Comparison of ENCODE assay signal across 8 cellular contexts in the genomic region with DNA sequence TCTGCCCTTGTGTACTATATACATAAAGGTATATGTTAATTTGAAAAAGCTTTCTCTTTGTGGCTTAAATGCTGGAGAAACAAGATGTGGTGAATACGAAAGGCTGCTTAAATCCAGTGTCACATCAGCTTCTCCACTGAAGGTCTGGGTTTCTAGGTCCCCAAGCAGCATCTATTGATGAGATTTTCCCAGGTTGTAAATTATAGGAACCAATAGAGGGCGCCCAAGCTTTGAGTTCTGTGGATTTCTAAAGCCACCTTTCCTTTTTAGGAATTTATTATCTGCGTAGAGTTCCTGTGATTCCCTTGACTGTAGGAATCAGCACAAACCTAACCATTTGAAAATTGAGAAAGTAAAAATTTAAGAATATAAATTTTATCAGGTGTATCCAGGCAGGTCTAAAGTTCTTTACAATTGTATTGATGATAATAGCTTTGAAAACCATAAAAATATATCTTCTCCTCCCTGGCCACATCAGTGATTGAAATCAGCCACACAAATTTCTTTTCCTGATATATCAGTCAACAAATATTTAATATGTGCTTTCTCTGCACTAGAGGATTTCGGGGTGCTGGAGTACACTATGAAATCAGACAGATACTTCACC.
DNase-seq lines count a peak whose midpoint lies in the region; ATAC-seq and TF ChIP-seq lines count a peak whose summit lies in the region.

No MANE protein-coding gene starts in this region.

- no peak overlapping the region for H3K4me3 Mint-ChIP-seq in natural killer cell

- H3K27me3 ChIP-seq in HL-60 (ENCODE audit: insufficient read depth, poor library complexity, severe bottlenecking), result no peaks in the 10 kb centered on the region

- no peak overlapping the region for H3K4me3 ChIP-seq in HL-60 (replicated peaks; ENCODE audit: insufficient read depth, low read length)

- no peak overlapping the region for H3K27ac ChIP-seq in HL-60 (replicated peaks)
- no peak overlapping the region for H3K27ac ChIP-seq in VCaP

- peaks cover 2 to 14% of the 10 kb centered on the region in 2 donors for H3K27me3 Mint-ChIP-seq in natural killer cell (ENCODE audit: low read depth in 2 of 2)

- no peaks in the 10 kb centered on the region for H3K36me3 Mint-ChIP-seq in natural killer cell

- H3K27ac Mint-ChIP-seq in natural killer cell, result no peak overlapping the region

- ATAC-seq in natural killer cell, result no peak

- H3K9me3 Mint-ChIP-seq in natural killer cell, result no peaks in the 10 kb centered on the region

- DNase-seq in DMS114 treated with DMSO at 0.1 percent for 48 hours (lab: John Stamatoyannopoulos, UW; ENCODE audit: unreplicated experiment) (peak; percentile 41), HL-60 (ENCODE audit: low read depth in 1 of 2, low spot score in 1 of 2) (no peak), kidney glomerular epithelial cell (lab: John Stamatoyannopoulos, UW) (peak; percentile 29), 8988T (no peak), KG1 (lab: John Stamatoyannopoulos, UW) (no peak), natural killer cell (no peak)
- no peak for DNase-seq in stimulated activated CD4-positive, alpha-beta T cell treated with anti-CD3 and anti-CD28 coated beads, Interleukin-4, amount 100 ng/mL, for 1 hour

- TF ChIP-seq CTCF in HL-60 (IDR thresholded peaks at IDR 0.05; ENCODE audit: insufficient read depth, low read length), result peak; percentile 18
- TF ChIP-seq CTCF in VCaP (conservative IDR thresholded peaks at IDR 0.05), result peak; percentile 93
- no peak for TF ChIP-seq CTCF in natural killer cell (IDR thresholded peaks at IDR 0.05)

- intact Hi-C loops in natural killer cell (cut with micrococcal nuclease), result no loop called here

- no peaks in the 10 kb centered on the region for H3K4me1 Mint-ChIP-seq in natural killer cell

Comparison
In these comparisons a context has a peak if more than half of its experiments do, and no peak if none do; other contexts are left out.
1. DNase-seq: peak in DMS114 treated with DMSO at 0.1 percent for 48 hours (single experiment) and kidney glomerular epithelial cell (single experiment); none in HL-60 (0 of 2), stimulated activated CD4-positive, alpha-beta T cell treated with anti-CD3 and anti-CD28 coated beads, Interleukin-4, amount 100 ng/mL, for 1 hour (single experiment), 8988T (single experiment), KG1 (single experiment) and natural killer cell (single experiment).